ENCODE assay signal across 8 cellular contexts in genomic region chr19:533485-534058, GRCh38. TPM values are rescaled to one million over a fixed set of nuclear protein-coding genes. Genes with fewer than 3 reads are reported as not detected.
A peak's percentile ranks its signal among the peaks of the same experiment; 100 is the strongest.
DNase-seq lines count a peak whose midpoint lies in the region; ATAC-seq and TF ChIP-seq lines count a peak whose summit lies in the region.

No MANE protein-coding gene starts in this region.

- TF ChIP-seq CTCF in HFFc6 (IDR thresholded peaks at IDR 0.05) (no peak), mucosa of descending colon (IDR thresholded peaks at IDR 0.05) (no peak)

- peak overlapping the region; percentile 90 for H3K4me3 Mint-ChIP-seq in HFFc6
- peak overlapping the region; percentile 84 for H3K4me3 Mint-ChIP-seq in activated T-helper 2 cell treated with anti-CD3 and anti-CD28 coated beads, Interferon-gamma antibody, Interleukin-2, Interleukin-4, amounts not matched to agents 10 μg/mL and 5 μg/mL and 100 μg/mL, durations not matched to agents 14 hours and 24 hours and 36 hours (ENCODE audit: low read depth)
- peak overlapping the region; percentile 83 to 91 for H3K4me3 Mint-ChIP-seq in stimulated activated naive B cell treated with anti-CD40 and anti-IgM and Interleukin-4, amounts not matched to agents 10 μg/mL and 1 μg/mL and 100 μg/mL, for 72 hours

- H3K36me3 ChIP-seq in mucosa of descending colon (ENCODE audit: low read depth): peaks cover 9% of the 10 kb centered on the region

- H3K4me3 ChIP-seq in iPS-11a (ENCODE audit: low read depth, low read length) (peak overlapping the region; percentile 83), mucosa of descending colon (no peak overlapping the region)

- no peak for DNase-seq in HFFc6
- no peak for DNase-seq in activated T-helper 2 cell treated with anti-CD3 and anti-CD28 coated beads, Interferon-gamma antibody, Interleukin-2, Interleukin-4, amounts not matched to agents 10 μg/mL and 5 μg/mL and 100 μg/mL, durations not matched to agents 14 hours and 24 hours and 36 hours (ENCODE audit: low spot score)
- no peak for DNase-seq in stimulated activated naive B cell treated with anti-CD40 and anti-IgM and Interleukin-4, amounts not matched to agents 10 μg/mL and 1 μg/mL and 100 μg/mL, for 72 hours
- DNase-seq in NCI-H2107 treated with DMSO at 0.1 percent for 48 hours (lab: John Stamatoyannopoulos, UW; ENCODE audit: unreplicated experiment): no peak
- DNase-seq in T-helper 9 cell: no peak
- no peak for DNase-seq in mucosa of descending colon

- H3K27me3 Mint-ChIP-seq in HFFc6 (ENCODE audit: insufficient read depth): no peaks in the 10 kb centered on the region; the same call in 1 of the 2 replicates
- H3K27me3 Mint-ChIP-seq in activated T-helper 2 cell treated with anti-CD3 and anti-CD28 coated beads, Interferon-gamma antibody, Interleukin-2, Interleukin-4, amounts not matched to agents 10 μg/mL and 5 μg/mL and 100 μg/mL, durations not matched to agents 14 hours and 24 hours and 36 hours (ENCODE audit: low read depth): no peaks in the 10 kb centered on the region
- H3K27me3 Mint-ChIP-seq in stimulated activated naive B cell treated with anti-CD40 and anti-IgM and Interleukin-4, amounts not matched to agents 10 μg/mL and 1 μg/mL and 100 μg/mL, for 72 hours: peaks cover 0 to under 1% of the 10 kb centered on the region in 2 donors

- intact Hi-C loops in activated T-helper 2 cell treated with anti-CD3 and anti-CD28 coated beads, Interferon-gamma antibody, Interleukin-2, Interleukin-4, amounts not matched to agents 10 μg/mL and 5 μg/mL and 100 μg/mL, durations not matched to agents 14 hours and 24 hours and 36 hours (cut with micrococcal nuclease): loop anchor here (10.0 kb wide), 1 partner anchor 101 kb away; the partner anchor contains the start of genes FGF22 and POLRMT
- intact Hi-C loops in mucosa of descending colon (cut with DNase I, micrococcal nuclease): no loop called here

- ATAC-seq in stimulated activated naive B cell treated with anti-CD40 and anti-IgM and Interleukin-4, amounts not matched to agents 10 μg/mL and 1 μg/mL and 100 μg/mL, for 72 hours (replicated peaks): no peak
- ATAC-seq in mucosa of descending colon (no peak), HG03439 (IDR thresholded peaks at IDR 0.05; ENCODE audit: unreplicated experiment) (no peak)

- peaks cover 15% of the 10 kb centered on the region for H3K4me1 Mint-ChIP-seq in HFFc6 (ENCODE audit: low read depth)
- peaks cover 3% of the 10 kb centered on the region for H3K4me1 Mint-ChIP-seq in activated T-helper 2 cell treated with anti-CD3 and anti-CD28 coated beads, Interferon-gamma antibody, Interleukin-2, Interleukin-4, amounts not matched to agents 10 μg/mL and 5 μg/mL and 100 μg/mL, durations not matched to agents 14 hours and 24 hours and 36 hours (ENCODE audit: low read depth)
- peaks cover 17 to 31% of the 10 kb centered on the region in 2 donors for H3K4me1 Mint-ChIP-seq in stimulated activated naive B cell treated with anti-CD40 and anti-IgM and Interleukin-4, amounts not matched to agents 10 μg/mL and 1 μg/mL and 100 μg/mL, for 72 hours

- H3K36me3 Mint-ChIP-seq in HFFc6 (ENCODE audit: low read depth): no peaks in the 10 kb centered on the region
- H3K36me3 Mint-ChIP-seq in activated T-helper 2 cell treated with anti-CD3 and anti-CD28 coated beads, Interferon-gamma antibody, Interleukin-2, Interleukin-4, amounts not matched to agents 10 μg/mL and 5 μg/mL and 100 μg/mL, durations not matched to agents 14 hours and 24 hours and 36 hours (ENCODE audit: low read depth): peaks cover 11% of the 10 kb centered on the region
- H3K36me3 Mint-ChIP-seq in stimulated activated naive B cell treated with anti-CD40 and anti-IgM and Interleukin-4, amounts not matched to agents 10 μg/mL and 1 μg/mL and 100 μg/mL, for 72 hours: peaks cover 9 to 14% of the 10 kb centered on the region in 2 donors

- no peaks in the 10 kb centered on the region for H3K9me3 ChIP-seq in mucosa of descending colon

- H3K9me3 Mint-ChIP-seq in HFFc6: no peaks in the 10 kb centered on the region
- no peaks in the 10 kb centered on the region for H3K9me3 Mint-ChIP-seq in activated T-helper 2 cell treated with anti-CD3 and anti-CD28 coated beads, Interferon-gamma antibody, Interleukin-2, Interleukin-4, amounts not matched to agents 10 μg/mL and 5 μg/mL and 100 μg/mL, durations not matched to agents 14 hours and 24 hours and 36 hours
- no peaks in the 10 kb centered on the region for H3K9me3 Mint-ChIP-seq in stimulated activated naive B cell treated with anti-CD40 and anti-IgM and Interleukin-4, amounts not matched to agents 10 μg/mL and 1 μg/mL and 100 μg/mL, for 72 hours

- peak overlapping the region; percentile 88 for H3K27ac Mint-ChIP-seq in HFFc6
- H3K27ac Mint-ChIP-seq in activated T-helper 2 cell treated with anti-CD3 and anti-CD28 coated beads, Interferon-gamma antibody, Interleukin-2, Interleukin-4, amounts not matched to agents 10 μg/mL and 5 μg/mL and 100 μg/mL, durations not matched to agents 14 hours and 24 hours and 36 hours: peak overlapping the region; percentile 88
- peak overlapping the region; percentile 67 for H3K27ac Mint-ChIP-seq in stimulated activated naive B cell treated with anti-CD40 and anti-IgM and Interleukin-4, amounts not matched to agents 10 μg/mL and 1 μg/mL and 100 μg/mL, for 72 hours

- peaks cover 21% of the 10 kb centered on the region for H3K4me1 ChIP-seq in mucosa of descending colon (ENCODE audit: low read depth)

RNA-seq across cellular contexts. Expression of gene CDC34, which starts 2.0 kb away (rescaled TPM):
- total RNA-seq in HFFc6 (2021; fragmentation: NEBNext Ultra II Directional; extraction: Animal tissue kit (Norgen Biotek cat#: 25700)): 10 to 100 TPM; 63.8 to 79.9 (median 64.6) TPM
- 53.7 and 55.7 TPM in 2 replicates for total RNA-seq in activated T-helper 2 cell treated with anti-CD3 and anti-CD28 coated beads, Interferon-gamma antibody, Interleukin-2, Interleukin-4, amounts not matched to agents 10 μg/mL and 5 μg/mL and 100 μg/mL, durations not matched to agents 14 hours and 24 hours and 36 hours
- total RNA-seq in mucosa of descending colon: 10 to 100 TPM; 64.6 to 78.0 (median 71.2) TPM

RNA-seq across cellular contexts. Expression of gene GZMM, which starts 10.3 kb away (rescaled TPM):
- under 1 TPM in 1 of 6 experiments, not detected in 5; 0.24 TPM for total RNA-seq in HFFc6 (2021; fragmentation: NEBNext Ultra II Directional; extraction: Animal tissue kit (Norgen Biotek cat#: 25700))
- total RNA-seq in activated T-helper 2 cell treated with anti-CD3 and anti-CD28 coated beads, Interferon-gamma antibody, Interleukin-2, Interleukin-4, amounts not matched to agents 10 μg/mL and 5 μg/mL and 100 μg/mL, durations not matched to agents 14 hours and 24 hours and 36 hours: 29.9 and 31.8 TPM in 2 replicates
- 1 to 10 TPM in 2 of 3 donors, under 1 TPM in 1; 0.76 to 1.4 (median 1.4) TPM for total RNA-seq in mucosa of descending colon

RNA-seq across cellular contexts. Expression of gene TPGS1, which starts 26.3 kb away (rescaled TPM):
- 10 to 100 TPM; 20.2 to 24.7 (median 21.1) TPM for total RNA-seq in HFFc6 (2021; fragmentation: NEBNext Ultra II Directional; extraction: Animal tissue kit (Norgen Biotek cat#: 25700))
- total RNA-seq in activated T-helper 2 cell treated with anti-CD3 and anti-CD28 coated beads, Interferon-gamma antibody, Interleukin-2, Interleukin-4, amounts not matched to agents 10 μg/mL and 5 μg/mL and 100 μg/mL, durations not matched to agents 14 hours and 24 hours and 36 hours: 13.6 and 15.7 TPM in 2 replicates
- 10 to 100 TPM; 15.5 to 20.6 (median 16.0) TPM for total RNA-seq in mucosa of descending colon

RNA-seq across cellular contexts. Expression of gene MADCAM1, which starts 37.3 kb away (rescaled TPM):
- under 1 TPM; 0.11 to 0.47 (median 0.21) TPM for total RNA-seq in HFFc6 (2021; fragmentation: NEBNext Ultra II Directional; extraction: Animal tissue kit (Norgen Biotek cat#: 25700))
- 0.18 and 0.21 TPM in 2 replicates for total RNA-seq in activated T-helper 2 cell treated with anti-CD3 and anti-CD28 coated beads, Interferon-gamma antibody, Interleukin-2, Interleukin-4, amounts not matched to agents 10 μg/mL and 5 μg/mL and 100 μg/mL, durations not matched to agents 14 hours and 24 hours and 36 hours
- total RNA-seq in mucosa of descending colon: 1 to 10 TPM; 2.3 to 4.3 (median 4.1) TPM

RNA-seq across cellular contexts. Expression of gene BSG, which starts 38.8 kb away (rescaled TPM):
- 100 to 1,000 TPM; 422 to 534 (median 465) TPM for total RNA-seq in HFFc6 (2021; fragmentation: NEBNext Ultra II Directional; extraction: Animal tissue kit (Norgen Biotek cat#: 25700))
- 300 and 304 TPM in 2 replicates for total RNA-seq in activated T-helper 2 cell treated with anti-CD3 and anti-CD28 coated beads, Interferon-gamma antibody, Interleukin-2, Interleukin-4, amounts not matched to agents 10 μg/mL and 5 μg/mL and 100 μg/mL, durations not matched to agents 14 hours and 24 hours and 36 hours
- 1,000 to 10,000 TPM in 1 of 3 donors, 100 to 1,000 TPM in 2; 695 to 1,536 (median 896) TPM for total RNA-seq in mucosa of descending colon

Comparison
In these comparisons a context has a peak if more than half of its experiments do, and no peak if none do; other contexts are left out.
1. RNA of gene GZMM, which starts 10.3 kb away (total RNA-seq): 29.9 to 31.8 TPM in activated T-helper 2 cell treated with anti-CD3 and anti-CD28 coated beads, Interferon-gamma antibody, Interleukin-2, Interleukin-4, amounts not matched to agents 10 μg/mL and 5 μg/mL and 100 μg/mL, durations not matched to agents 14 hours and 24 hours and 36 hours; 0.76 to 1.4 TPM in mucosa of descending colon and 0.24 TPM in HFFc6; every median in the first group is over 10 times any median in the second.
2. Peak in every context shown above with its lines, with median percentiles within 50 percentile points of each other: H3K27ac Mint-ChIP-seq and H3K4me3 Mint-ChIP-seq.